Comparison of ENCODE assay signal across 9 cellular contexts in genomic region chr14:91830777-91831176, GRCh38. TPM values are rescaled to one million over a fixed set of nuclear protein-coding genes. Genes with fewer than 3 reads are reported as not detected.
DNase-seq lines count a peak whose midpoint lies in the region; ATAC-seq and TF ChIP-seq lines count a peak whose summit lies in the region.
"Had no signal": no experiment of that assay in that cellular context is flagged by ENCODE, and none has a peak within 500 bp of the region (broad histone marks: within the 10 kb centered on the region; RNA-seq: fewer than 3 reads in every experiment).

No MANE protein-coding gene starts in this region.

- H3K36me3 ChIP-seq in mesendoderm (ENCODE audit: control insufficient read depth, insufficient read depth, low read length) (no peaks in the 10 kb centered on the region), GM23248 (ENCODE audit: low read depth) (no peaks in the 10 kb centered on the region), SK-N-SH (replicated peaks in 1 of 2; ENCODE audit: control insufficient read depth in 1 of 2, insufficient read depth in 2 of 2, low read length in 1 of 2) (no peaks in the 10 kb centered on the region)

- H3K18ac ChIP-seq in mesendoderm (ENCODE audit: low read length): no peak overlapping the region

- CTCF ChIA-PET in SK-N-SH (lab: Yijun Ruan, JAX): no interaction called here

- TF ChIP-seq CTCF in SK-N-SH (IDR thresholded peaks at IDR 0.05): no peak

- H3K9me2 ChIP-seq in GM23248 (ENCODE audit: insufficient read depth) (no peaks in the 10 kb centered on the region), SK-N-SH (0 out of 2 replicates have a peak, but pooled peaks cover 3% of the 10 kb centered on the region)

- H2AFZ ChIP-seq in GM23248 (no peak overlapping the region), SK-N-SH (ENCODE audit: low read depth) (no peak overlapping the region)

- no CpG with 5 or more reads among the region's 3 CpGs for WGBS in mesendoderm (ENCODE audit: extremely low coverage, insufficient coverage, low lambda C conversion rate)
- 76 to 81% methylated on average over 3 of the region's 3 CpGs for WGBS in GM23248 (ENCODE audit: low coverage in 1 of 2, low lambda C conversion rate in 2 of 2, missing lambda C conversion rate in 2 of 2), 2 experiments
- WGBS in SK-N-SH (ENCODE audit: low lambda C conversion rate): 11% methylated on average over 3 of the region's 3 CpGs

- H2BK5ac ChIP-seq in mesendoderm (ENCODE audit: low read length): no peak overlapping the region

- H3K4me1 ChIP-seq in mesendoderm (ENCODE audit: control insufficient read depth, low read depth, low read length): peaks cover 2% of the 10 kb centered on the region
- no peaks in the 10 kb centered on the region for H3K4me1 ChIP-seq in GM23248 (ENCODE audit: insufficient read depth)
- no peaks in the 10 kb centered on the region for H3K4me1 ChIP-seq in SK-N-SH (ENCODE audit: control insufficient read depth in 1 of 2, insufficient read depth in 2 of 2, low read depth in 1 of 2, low read length in 1 of 2)

- TF ChIP-seq EP300 in SK-N-SH (IDR thresholded peaks at IDR 0.05; ENCODE audit: borderline replicate concordance in 1 of 2, low read depth in 1 of 2, low read length in 1 of 2): no peak

- H3K4ac ChIP-seq in mesendoderm (ENCODE audit: low read depth, low read length): no peak overlapping the region

- DNase-seq in NCI-H2107 (lab: John Stamatoyannopoulos, UW): peak; percentile 82
- DNase-seq in mesendoderm: peak; percentile 54
- no peak for DNase-seq in SHP77 (lab: John Stamatoyannopoulos, UW)
- DNase-seq in GM23248: no peak
- DNase-seq in SK-N-SH: no peak
- DNase-seq in stimulated activated naive CD4-positive, alpha-beta T cell (lab: John Stamatoyannopoulos, UW): no peak
- DNase-seq: kidney glomerular epithelial cell had no signal

- H4K20me1 ChIP-seq in GM23248 (ENCODE audit: insufficient read depth): no peaks in the 10 kb centered on the region
- no peaks in the 10 kb centered on the region for H4K20me1 ChIP-seq in SK-N-SH (ENCODE audit: insufficient read depth)

- H2BK120ac ChIP-seq in mesendoderm (ENCODE audit: low read depth, low read length): no peak overlapping the region

- no peaks in the 10 kb centered on the region for H3K9me3 ChIP-seq in GM23248 (ENCODE audit: low read depth)
- no peaks in the 10 kb centered on the region for H3K9me3 ChIP-seq in SK-N-SH

- peak; percentile 91 for ATAC-seq in GM18868 (IDR thresholded peaks at IDR 0.05; ENCODE audit: unreplicated experiment)
- peak; percentile 81 for ATAC-seq in HG02588 (IDR thresholded peaks at IDR 0.05; ENCODE audit: unreplicated experiment)

- H2BK15ac ChIP-seq in mesendoderm (replicated peaks; ENCODE audit: low read depth): no peak overlapping the region

- H2AK5ac ChIP-seq in mesendoderm (ENCODE audit: low read length): no peak overlapping the region

- H3F3A ChIP-seq in GM23248 (ENCODE audit: insufficient read depth) (0 out of 2 replicates have a peak, but pooled peaks cover 4% of the 10 kb centered on the region), SK-N-SH (replicated peaks; ENCODE audit: insufficient read depth) (no peaks in the 10 kb centered on the region)

- H4K5ac ChIP-seq in mesendoderm (ENCODE audit: low read length): no peak overlapping the region

- in situ Hi-C loops in GM23248 (cut with MboI): no loop called here

- H3K79me2 ChIP-seq in mesendoderm (ENCODE audit: control insufficient read depth, insufficient read depth, low read length) (peaks cover 2% of the 10 kb centered on the region), GM23248 (ENCODE audit: insufficient read depth) (no peaks in the 10 kb centered on the region), SK-N-SH (ENCODE audit: insufficient read depth) (no peaks in the 10 kb centered on the region)

- H3K79me1 ChIP-seq in mesendoderm (ENCODE audit: low read length): peaks cover 2% of the 10 kb centered on the region

- H3K27ac ChIP-seq in mesendoderm (ENCODE audit: low read depth, low read length): no peak overlapping the region
- H3K27ac ChIP-seq in GM23248: no peak overlapping the region
- no peak overlapping the region for H3K27ac ChIP-seq in SK-N-SH (ENCODE audit: low read depth in 2 of 2, low read length in 1 of 2)

- POLR2A ChIA-PET in SK-N-SH (lab: Yijun Ruan, JAX): no interaction called here

- H3K27me3 ChIP-seq in mesendoderm (ENCODE audit: insufficient read depth, low read length, poor library complexity) (no peaks in the 10 kb centered on the region), GM23248 (replicated peaks; ENCODE audit: insufficient read depth) (peaks cover 13% of the 10 kb centered on the region), SK-N-SH (ENCODE audit: insufficient read depth) (peaks cover 9% of the 10 kb centered on the region)

- no peak overlapping the region for H4K8ac ChIP-seq in mesendoderm (ENCODE audit: low read depth, low read length)

- no peak overlapping the region for H3K9ac ChIP-seq in mesendoderm (ENCODE audit: low read length)
- no peak overlapping the region for H3K9ac ChIP-seq in GM23248
- H3K9ac ChIP-seq in SK-N-SH: no peak overlapping the region

- TF ChIP-seq RAD21 in SK-N-SH (IDR thresholded peaks at IDR 0.05; ENCODE audit: low read length): no peak

- no peak overlapping the region for H3K56ac ChIP-seq in mesendoderm (ENCODE audit: low read length)

- no peak overlapping the region for H3K23ac ChIP-seq in mesendoderm (ENCODE audit: low read length)

- H3K4me3 ChIP-seq in mesendoderm (ENCODE audit: low read length) (no peak overlapping the region), GM23248 (no peak overlapping the region), SK-N-SH (ENCODE audit: low read depth in 2 of 2, low read length in 1 of 2) (no peak overlapping the region)

- H3K4me2 ChIP-seq in mesendoderm (ENCODE audit: low read length): no peak overlapping the region
- H3K4me2 ChIP-seq in GM23248 (ENCODE audit: unreplicated experiment): no peak overlapping the region
- H3K4me2 ChIP-seq in SK-N-SH: no peak overlapping the region

TF ChIP-seq in SK-N-SH, 30 proteins besides CTCF, POLR2A, EP300 and RAD21:
- no peak for TF ChIP-seq YY1 (IDR thresholded peaks at IDR 0.05; ENCODE audit: low read depth)

RNA-seq across cellular contexts. Expression of gene TC2N, which starts 36.6 kb away (rescaled TPM):
- polyA plus RNA-seq in mesendoderm (2013, experiment 1 of 2): 15.5 TPM
- 16.7 TPM for polyA plus RNA-seq in mesendoderm (2013, experiment 2 of 2)
- under 0.01 and 0.65 TPM in 2 replicates for total RNA-seq in GM23248 (2014; rRNA removed; shearing (Covaris generic))
- polyA plus RNA-seq in GM23248 (2016; fragmentation: Nextera tagmentation; extraction: Ambion mirVana) (0.34 and 0.77 TPM in 2 replicates), SK-N-SH (2012; rRNA removed) (0.02 TPM in 1 of 2 replicates, not detected in the other)
- polyA plus RNA-seq in SK-N-SH (2012; cell fraction: cytosol; rRNA removed): 0.01 and 0.03 TPM in 2 replicates
- polyA plus RNA-seq in SK-N-SH (2012; cell fraction: nucleus; rRNA removed): 0.01 and 0.17 TPM in 2 replicates

Comparison
In these comparisons a context has a peak if more than half of its experiments do, and no peak if none do; other contexts are left out.
1. DNase-seq: peak in NCI-H2107 (single experiment) and mesendoderm (single experiment); none in SHP77 (0 of 2), GM23248 (single experiment), SK-N-SH (single experiment) and stimulated activated naive CD4-positive, alpha-beta T cell (0 of 6).